In genomic region chr12:46445551-46446235, GRCh38 we compare ENCODE assay signal across 23 cellular contexts.
DNase-seq lines count a peak whose midpoint lies in the region; ATAC-seq, FAIRE-seq and TF ChIP-seq lines count a peak whose summit lies in the region.
"Had no signal": no experiment of that assay in that cellular context is flagged by ENCODE, and none has a peak within 500 bp of the region (broad histone marks: within the 10 kb centered on the region; RNA-seq: fewer than 3 reads in every experiment).

No MANE protein-coding gene starts in this region.

- intact Hi-C loops in K562 (cut with micrococcal nuclease): no loop called here
- intact Hi-C loops in uterus (cut with DNase I; ENCODE audit: low total_unique reads): no loop called here

- TF ChIP-seq RAD21 in K562 (CRISPR knock-in tag; conservative IDR thresholded peaks at IDR 0.05 in 1 of 2, IDR thresholded peaks at IDR 0.05 in 1 of 2): no peak

- CTCF ChIA-PET in activated naive CD4-positive, alpha-beta T cell treated with anti-CD3 and anti-CD28 coated beads, Interleukin-2, amount 10 ng/mL, durations not matched to agents 7 days and 5 days (lab: Charles Lee): no interaction called here
- CTCF ChIA-PET in K562 (lab: Yijun Ruan, JAX; ENCODE audit: low intra/inter-chr PET ratio): no interaction called here

- TF ChIP-seq CTCF in K562 (IDR thresholded peaks at IDR 0.05 in 2 of 3, conservative IDR thresholded peaks at IDR 0.05 in 1 of 3; ENCODE audit: insufficient read depth in 2 of 3, low read depth in 1 of 3, low read length in 3 of 3) (no peak), uterus (IDR thresholded peaks at IDR 0.05) (no peak), glutamatergic neuron (IDR thresholded peaks at IDR 0.05; ENCODE audit: partially characterized antibody, unreplicated experiment) (no peak)

- no peak overlapping the region for H2AFZ ChIP-seq in K562 (ENCODE audit: low read depth, low read length)

- H3K4me3 Mint-ChIP-seq in activated naive CD4-positive, alpha-beta T cell treated with anti-CD3 and anti-CD28 coated beads, Interleukin-2, amount 10 ng/mL, durations not matched to agents 7 days and 5 days: no peak overlapping the region
- no peak overlapping the region for H3K4me3 Mint-ChIP-seq in glutamatergic neuron (ENCODE audit: unreplicated experiment)
- H3K4me3 Mint-ChIP-seq: CD4-positive, CD25-positive, alpha-beta regulatory T cell; natural killer cell treated with Interleukin-12 subunit alpha and Interleukin-12 subunit beta and Interleukin-15 and Interleukin-18, amount 100 ng/mL, for 72 hours; type B pancreatic cell had no signal

- peaks cover 6% of the 10 kb centered on the region for H3K36me3 Mint-ChIP-seq in activated naive CD4-positive, alpha-beta T cell treated with anti-CD3 and anti-CD28 coated beads, Interleukin-2, amount 10 ng/mL, durations not matched to agents 7 days and 5 days
- peaks cover 0 to 5% of the 10 kb centered on the region in 2 donors for H3K36me3 Mint-ChIP-seq in activated naive CD4-positive, alpha-beta T cell treated with anti-CD3 and anti-CD28 coated beads, Interleukin-2, amount 50 U/mL, for 72 hours
- no peaks in the 10 kb centered on the region for H3K36me3 Mint-ChIP-seq in glutamatergic neuron (ENCODE audit: unreplicated experiment)
- H3K36me3 Mint-ChIP-seq: natural killer cell treated with Interleukin-12 subunit alpha and Interleukin-12 subunit beta and Interleukin-15 and Interleukin-18, amount 100 ng/mL, for 72 hours; type B pancreatic cell had no signal

- no peak overlapping the region for H3K4me2 ChIP-seq in K562 (ENCODE audit: insufficient read depth, low read length)

- H3K4me3 ChIP-seq in K562 (no peak overlapping the region), uterus (no peak overlapping the region)

- peaks cover 5 to 14% of the 10 kb centered on the region in 2 experiments for H3K4me1 ChIP-seq in K562 (replicated peaks in 1 of 2; ENCODE audit: control insufficient read depth in 2 of 2, insufficient read depth in 2 of 2, low read length in 2 of 2)
- H3K4me1 ChIP-seq in uterus: peaks cover 7 to 14% of the 10 kb centered on the region in 2 donors

- H3K27me3 ChIP-seq in K562 (ENCODE audit: control insufficient read depth in 2 of 2, insufficient read depth in 2 of 2, low read length in 2 of 2) (no peaks in the 10 kb centered on the region), uterus (no peaks in the 10 kb centered on the region)

- H3K36me3 ChIP-seq in K562 (ENCODE audit: control insufficient read depth, insufficient read depth, low read length) (no peaks in the 10 kb centered on the region), uterus (no peaks in the 10 kb centered on the region)

- H3K79me2 ChIP-seq in K562 (ENCODE audit: control insufficient read depth, insufficient read depth, low read length): no peaks in the 10 kb centered on the region

- no peak for FAIRE-seq in K562 (lab: Jason Lieb, UNC)
- FAIRE-seq: colon had no signal

- no peak overlapping the region for H3K27ac ChIP-seq in K562 (ENCODE audit: extremely low read depth, low read depth, low read length)
- H3K27ac ChIP-seq in uterus: peak overlapping the region; percentile 66 to 73
- H3K27ac ChIP-seq: RWPE1 had no signal

- H3K9me1 ChIP-seq in K562 (ENCODE audit: control insufficient read depth, insufficient read depth, low read length): no peaks in the 10 kb centered on the region

- H3K27me3 Mint-ChIP-seq in activated naive CD4-positive, alpha-beta T cell treated with anti-CD3 and anti-CD28 coated beads, Interleukin-2, amount 10 ng/mL, durations not matched to agents 7 days and 5 days: peaks cover 10% of the 10 kb centered on the region
- H3K27me3 Mint-ChIP-seq in glutamatergic neuron (ENCODE audit: unreplicated experiment): no peaks in the 10 kb centered on the region
- H3K27me3 Mint-ChIP-seq: progenitor cell of endocrine pancreas, type B pancreatic cell had no signal

- BruUV-seq in K562 (replicated peaks; lab: Mats Ljungman, UMichigan): no TSS peak

- H4K20me1 ChIP-seq in K562 (replicated peaks; ENCODE audit: control insufficient read depth, insufficient read depth, low read length): no peaks in the 10 kb centered on the region

- ATAC-seq in activated naive CD4-positive, alpha-beta T cell treated with anti-CD3 and anti-CD28 coated beads, Interleukin-2, amount 50 U/mL, for 72 hours: no peak
- no peak for ATAC-seq in K562
- peak; percentile 41 for ATAC-seq in left lobe of liver
- ATAC-seq: activated CD4-positive, CD25-positive, alpha-beta regulatory T cell treated with anti-CD3 and anti-CD28 coated beads, Interleukin-2, amount 50 U/mL, for 24 hours; natural killer cell treated with Interleukin-12 subunit alpha and Interleukin-12 subunit beta and Interleukin-15 and Interleukin-18, amount 100 ng/mL, for 72 hours; stimulated activated naive CD8-positive, alpha-beta T cell treated with anti-CD3 and anti-CD28 coated beads, Interleukin-15, Interleukin-2, amounts not matched to agents 100 U/mL and 50 U/mL, for 24 hours had no signal

- no peak for TF ChIP-seq EP300 in K562 (IDR thresholded peaks at IDR 0.05; ENCODE audit: low read length)

- peaks cover 32% of the 10 kb centered on the region for H3K4me1 Mint-ChIP-seq in activated naive CD4-positive, alpha-beta T cell treated with anti-CD3 and anti-CD28 coated beads, Interleukin-2, amount 10 ng/mL, durations not matched to agents 7 days and 5 days
- peaks cover 3% of the 10 kb centered on the region for H3K4me1 Mint-ChIP-seq in glutamatergic neuron (ENCODE audit: low read depth, unreplicated experiment)

- H3K9me3 Mint-ChIP-seq in activated naive CD4-positive, alpha-beta T cell treated with anti-CD3 and anti-CD28 coated beads, Interleukin-2, amount 10 ng/mL, durations not matched to agents 7 days and 5 days: peaks cover 6% of the 10 kb centered on the region
- H3K9me3 Mint-ChIP-seq in activated naive CD4-positive, alpha-beta T cell treated with anti-CD3 and anti-CD28 coated beads, Interleukin-2, amount 50 U/mL, for 72 hours: peaks cover 0 to 4% of the 10 kb centered on the region in 2 donors
- H3K9me3 Mint-ChIP-seq in glutamatergic neuron (ENCODE audit: unreplicated experiment): peaks cover 2% of the 10 kb centered on the region
- H3K9me3 Mint-ChIP-seq: CD4-positive, CD25-positive, alpha-beta regulatory T cell; natural killer cell treated with Interleukin-12 subunit alpha and Interleukin-12 subunit beta and Interleukin-15 and Interleukin-18, amount 100 ng/mL, for 72 hours; type B pancreatic cell had no signal

- peak overlapping the region; percentile 54 for H3K27ac Mint-ChIP-seq in activated naive CD4-positive, alpha-beta T cell treated with anti-CD3 and anti-CD28 coated beads, Interleukin-2, amount 10 ng/mL, durations not matched to agents 7 days and 5 days
- no peak overlapping the region for H3K27ac Mint-ChIP-seq in activated naive CD4-positive, alpha-beta T cell treated with anti-CD3 and anti-CD28 coated beads, Interleukin-2, amount 50 U/mL, for 72 hours
- H3K27ac Mint-ChIP-seq in glutamatergic neuron (ENCODE audit: unreplicated experiment): no peak overlapping the region
- H3K27ac Mint-ChIP-seq: CD4-positive, CD25-positive, alpha-beta regulatory T cell; progenitor cell of endocrine pancreas; type B pancreatic cell had no signal

- TF ChIP-seq POLR2A in K562 (conservative IDR thresholded peaks at IDR 0.05) (no peak), uterus (IDR thresholded peaks at IDR 0.05) (no peak)

- no peak for DNase-seq in activated naive CD4-positive, alpha-beta T cell treated with anti-CD3 and anti-CD28 coated beads, Interleukin-2, amount 10 ng/mL, durations not matched to agents 7 days and 5 days
- no peak for DNase-seq in activated naive CD4-positive, alpha-beta T cell treated with anti-CD3 and anti-CD28 coated beads, Interleukin-2, amount 50 U/mL, for 72 hours (ENCODE audit: low spot score in 2 of 2)
- DNase-seq in K562 (ENCODE audit: extremely low read depth in 1 of 4, low spot score in 3 of 4): no peak
- DNase-seq in left lobe of liver (ENCODE audit: low spot score): no peak
- DNase-seq in uterus: no peak
- no peak for DNase-seq in T-helper 9 cell
- no peak for DNase-seq in glutamatergic neuron
- DNase-seq in NCI-H187 treated with DMSO at 0.1 percent for 48 hours (lab: John Stamatoyannopoulos, UW): no peak
- DNase-seq: ACHN; activated gamma-delta T cell treated with Interleukin-2 at 50 U/mL for 16 hours; aorta; CD4-positive, CD25-positive, alpha-beta regulatory T cell; Karpas-422; mesendoderm; NCI-H146; stimulated activated naive CD8-positive, alpha-beta T cell treated with anti-CD3 and anti-CD28 coated beads, Interleukin-15, Interleukin-2, amounts not matched to agents 100 U/mL and 50 U/mL, for 24 hours; T-helper 1 cell had no signal

- in situ Hi-C loops in K562 (cut with MboI): no loop called here

- H3K9me3 ChIP-seq in K562 (replicated peaks; ENCODE audit: control insufficient read depth, insufficient read depth, low read depth, low read length) (no peaks in the 10 kb centered on the region), uterus (no peaks in the 10 kb centered on the region)

- POLR2A ChIA-PET in K562 (lab: Yijun Ruan, JAX): interaction anchor here (0.8 kb wide), 1 partner anchor 367 kb away, joined by 5 read pairs; no protein-coding TSS in a partner anchor

- no peak overlapping the region for H3K9ac ChIP-seq in K562 (ENCODE audit: insufficient read depth in 1 of 2, low read depth in 2 of 2, low read length in 2 of 2)

- WGBS in K562 (ENCODE audit: insufficient coverage, low coverage, missing lambda C conversion rate): 6% methylated on average over 2 of the region's 2 CpGs

TF ChIP-seq in K562, 482 proteins besides CTCF, POLR2A, EP300 and RAD21 (continues in another document):
- TF ChIP-seq PCBP1 (IDR thresholded peaks at IDR 0.05; ENCODE audit: low read depth, low read length, poor library complexity, severe bottlenecking): no peak
- no peak for TF ChIP-seq KLF10 (CRISPR knock-in tag; IDR thresholded peaks at IDR 0.05)
